In the genomic region with DNA sequence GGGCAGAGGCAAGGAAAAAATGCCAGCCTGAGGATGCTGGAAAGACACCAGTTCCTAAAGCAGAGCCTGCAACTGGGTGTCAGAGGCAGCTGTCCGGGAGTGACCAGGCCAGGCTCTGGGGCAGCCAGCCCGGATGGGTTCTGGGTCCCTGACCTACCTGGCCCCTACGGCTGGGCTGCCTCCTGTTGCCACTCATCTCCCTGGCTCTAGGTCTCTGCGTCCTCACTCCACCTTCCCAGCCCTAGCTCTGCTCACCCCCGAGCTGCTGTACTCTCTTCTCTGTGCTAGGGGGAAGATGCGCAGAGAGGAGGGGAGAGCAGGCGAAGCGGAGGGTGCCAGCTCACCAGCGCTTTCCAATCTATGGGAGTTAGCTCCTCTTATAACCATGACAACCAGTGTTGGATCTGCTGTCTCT, we compare ENCODE assay signal across 10 cellular contexts. TPM values are rescaled to one million over a fixed set of nuclear protein-coding genes. Genes with fewer than 3 reads are reported as not detected.
DNase-seq lines count a peak whose midpoint lies in the region; TF ChIP-seq lines count a peak whose summit lies in the region.
"Had no signal": no experiment of that assay in that cellular context is flagged by ENCODE, and none has a peak within 500 bp of the region (broad histone marks: within the 10 kb centered on the region; RNA-seq: fewer than 3 reads in every experiment).

No MANE protein-coding gene starts in this region.

- peak overlapping the region; percentile 94 to 98 for H3K27ac ChIP-seq in ascending aorta
- H3K27ac ChIP-seq in muscle layer of duodenum (ENCODE audit: low read length) = peak overlapping the region; percentile 48
- peak overlapping the region; percentile 76 to 99 for H3K27ac ChIP-seq in tibial artery
- no peak overlapping the region for H3K27ac ChIP-seq in colonic mucosa
- H3K27ac ChIP-seq: parathyroid adenoma had no signal

- H3K9me3 ChIP-seq in ascending aorta = no peaks in the 10 kb centered on the region
- H3K9me3 ChIP-seq in muscle layer of duodenum (ENCODE audit: control insufficient read depth in 1 of 2, low read length in 2 of 2) = no peaks in the 10 kb centered on the region
- H3K9me3 ChIP-seq in tibial artery = no peaks in the 10 kb centered on the region
- no peaks in the 10 kb centered on the region for H3K9me3 ChIP-seq in MG63
- H3K9me3 ChIP-seq in colonic mucosa = no peaks in the 10 kb centered on the region

- H3K36me3 ChIP-seq in ascending aorta (peaks cover 54 to 57% of the 10 kb centered on the region in 2 donors), muscle layer of duodenum (ENCODE audit: control insufficient read depth in 1 of 2, insufficient read depth in 2 of 2, low read length in 2 of 2) (peaks cover 17 to 21% of the 10 kb centered on the region in 2 donors), tibial artery (peaks cover 40 to 55% (median 47%) of the 10 kb centered on the region in 3 donors), MG63 (peaks cover 92% of the 10 kb centered on the region), colonic mucosa (peaks cover 10% of the 10 kb centered on the region)

- TF ChIP-seq CTCF in ascending aorta (IDR thresholded peaks at IDR 0.05) = no peak
- no peak for TF ChIP-seq CTCF in tibial artery (IDR thresholded peaks at IDR 0.05)
- no peak for TF ChIP-seq CTCF in colonic mucosa (IDR thresholded peaks at IDR 0.05)
- TF ChIP-seq CTCF in GM13977 (IDR thresholded peaks at IDR 0.05; ENCODE audit: extremely low read depth, insufficient read depth, missing control alignments) = no peak

- in situ Hi-C loops in GM13977 (cut with MboI; ENCODE audit: low pct_unique_long_range_greater_than_20kb, low sequenced_read_pairs, unreplicated experiment) = no loop called here

- H3K9me3 Mint-ChIP-seq in activated naive CD4-positive, alpha-beta T cell treated with anti-CD3 and anti-CD28 coated beads, Interleukin-2, amount 10 ng/mL, durations not matched to agents 7 days and 5 days = no peaks in the 10 kb centered on the region

- H3K36me3 Mint-ChIP-seq in activated naive CD4-positive, alpha-beta T cell treated with anti-CD3 and anti-CD28 coated beads, Interleukin-2, amount 10 ng/mL, durations not matched to agents 7 days and 5 days = peaks cover 73% of the 10 kb centered on the region

- peaks cover 55 to 79% of the 10 kb centered on the region in 2 donors for H3K4me1 ChIP-seq in ascending aorta
- H3K4me1 ChIP-seq in muscle layer of duodenum (ENCODE audit: control insufficient read depth in 1 of 2, insufficient read depth in 2 of 2, low read length in 2 of 2) = peaks cover 43 to 80% of the 10 kb centered on the region in 2 donors
- peaks cover 5 to 82% (median 74%) of the 10 kb centered on the region in 4 donors for H3K4me1 ChIP-seq in tibial artery
- H3K4me1 ChIP-seq in colonic mucosa = peaks cover 4% of the 10 kb centered on the region
- H3K4me1 ChIP-seq: parathyroid adenoma had no signal

- H3K4me3 ChIP-seq in ascending aorta = peak overlapping the region in 1 of 2 donors; percentile 34
- H3K4me3 ChIP-seq in muscle layer of duodenum (ENCODE audit: low read depth in 1 of 2, low read length in 2 of 2) = no peak overlapping the region
- peak overlapping the region in 1 of 2 donors; percentile 17 for H3K4me3 ChIP-seq in tibial artery
- no peak overlapping the region for H3K4me3 ChIP-seq in MG63
- no peak overlapping the region for H3K4me3 ChIP-seq in colonic mucosa

- H3K27me3 Mint-ChIP-seq in activated naive CD4-positive, alpha-beta T cell treated with anti-CD3 and anti-CD28 coated beads, Interleukin-2, amount 10 ng/mL, durations not matched to agents 7 days and 5 days = no peaks in the 10 kb centered on the region

- H3K4me3 Mint-ChIP-seq in activated naive CD4-positive, alpha-beta T cell treated with anti-CD3 and anti-CD28 coated beads, Interleukin-2, amount 10 ng/mL, durations not matched to agents 7 days and 5 days = no peak overlapping the region

- no peaks in the 10 kb centered on the region for H3K27me3 ChIP-seq in ascending aorta
- H3K27me3 ChIP-seq in muscle layer of duodenum (ENCODE audit: low read depth, low read length) = no peaks in the 10 kb centered on the region
- no peaks in the 10 kb centered on the region for H3K27me3 ChIP-seq in tibial artery
- H3K27me3 ChIP-seq in MG63 = no peaks in the 10 kb centered on the region
- no peaks in the 10 kb centered on the region for H3K27me3 ChIP-seq in colonic mucosa

- CTCF ChIA-PET in activated naive CD4-positive, alpha-beta T cell treated with anti-CD3 and anti-CD28 coated beads, Interleukin-2, amount 10 ng/mL, durations not matched to agents 7 days and 5 days (lab: Charles Lee) = interaction anchor here (1.0 to 3.2 kb wide), 2 partner anchors 9 to 20 kb away, joined by 3 to 22 read pairs; a partner anchor contains a TSS

- no peak for DNase-seq in activated naive CD4-positive, alpha-beta T cell treated with anti-CD3 and anti-CD28 coated beads, Interleukin-2, amount 10 ng/mL, durations not matched to agents 7 days and 5 days
- no peak for DNase-seq in activated naive CD4-positive, alpha-beta T cell treated with anti-CD3 and anti-CD28 coated beads, Interleukin-2, amount 50 U/mL, for 16 hours
- DNase-seq in ascending aorta (ENCODE audit: low spot score in 2 of 2) = no peak
- DNase-seq in tibial artery = no peak
- no peak for DNase-seq in MG63
- no peak for DNase-seq in colonic mucosa
- DNase-seq in GM13977 (ENCODE audit: low spot score) = no peak

- intact Hi-C loops in ascending aorta (cut with DNase I) (no loop called here), tibial artery (cut with DNase I; ENCODE audit: low total_unique reads) (no loop called here), colonic mucosa (cut with DNase I) (no loop called here)

- peaks cover 89% of the 10 kb centered on the region for H3K4me1 Mint-ChIP-seq in activated naive CD4-positive, alpha-beta T cell treated with anti-CD3 and anti-CD28 coated beads, Interleukin-2, amount 10 ng/mL, durations not matched to agents 7 days and 5 days

- H3K9ac ChIP-seq in colonic mucosa (ENCODE audit: low read depth in 2 of 2, low read length in 2 of 2) = peak overlapping the region in 1 of 2 donors; percentile 43
- H3K9ac ChIP-seq: parathyroid adenoma had no signal

- H3K27ac Mint-ChIP-seq in activated naive CD4-positive, alpha-beta T cell treated with anti-CD3 and anti-CD28 coated beads, Interleukin-2, amount 10 ng/mL, durations not matched to agents 7 days and 5 days = peak overlapping the region; percentile 77

RNA-seq across cellular contexts. Expression of a gene that starts 9.0 kb away (rescaled TPM):
- total RNA-seq in ascending aorta (169 TPM), colonic mucosa (10 to 100 TPM; 91.9 to 92.6 TPM)
- total RNA-seq in MG63 (2014; rRNA removed; shearing (Covaris generic); ENCODE audit: low replicate concordance) = 38.7 and 70.6 TPM in 2 replicates

RNA-seq across cellular contexts. Expression of a gene that starts 27.9 kb away (rescaled TPM):
- total RNA-seq in ascending aorta (not detected), colonic mucosa (1 to 10 TPM; 4.2 to 4.6 TPM)
- total RNA-seq in MG63 (2014; rRNA removed; shearing (Covaris generic); ENCODE audit: low replicate concordance) = not detected in 2 replicates
- total RNA-seq: fibroblast of villous mesenchyme had no signal

RNA-seq across cellular contexts. Expression of a gene that starts 35.2 kb away (rescaled TPM):
- total RNA-seq in ascending aorta (101 TPM), colonic mucosa (10 to 100 TPM; 42.5 to 56.0 TPM)
- 26.0 and 32.1 TPM in 2 replicates for total RNA-seq in MG63 (2014; rRNA removed; shearing (Covaris generic); ENCODE audit: low replicate concordance)

RNA-seq across cellular contexts. Expression of a gene that starts 51.4 kb away (rescaled TPM):
- total RNA-seq in ascending aorta = 103 TPM
- 243 and 387 TPM in 2 replicates for total RNA-seq in MG63 (2014; rRNA removed; shearing (Covaris generic); ENCODE audit: low replicate concordance)
- total RNA-seq in colonic mucosa = 100 to 1,000 TPM; 204 to 208 TPM

RNA-seq across cellular contexts. Expression of a gene that starts 58.2 kb away (rescaled TPM):
- total RNA-seq in ascending aorta = 17.1 TPM
- total RNA-seq in MG63 (2014; rRNA removed; shearing (Covaris generic); ENCODE audit: low replicate concordance) = 43.4 and 54.6 TPM in 2 replicates
- 10 to 100 TPM; 14.6 to 51.7 TPM for total RNA-seq in colonic mucosa
